ENCODE assay signal across 22 cellular contexts in the genomic region with DNA sequence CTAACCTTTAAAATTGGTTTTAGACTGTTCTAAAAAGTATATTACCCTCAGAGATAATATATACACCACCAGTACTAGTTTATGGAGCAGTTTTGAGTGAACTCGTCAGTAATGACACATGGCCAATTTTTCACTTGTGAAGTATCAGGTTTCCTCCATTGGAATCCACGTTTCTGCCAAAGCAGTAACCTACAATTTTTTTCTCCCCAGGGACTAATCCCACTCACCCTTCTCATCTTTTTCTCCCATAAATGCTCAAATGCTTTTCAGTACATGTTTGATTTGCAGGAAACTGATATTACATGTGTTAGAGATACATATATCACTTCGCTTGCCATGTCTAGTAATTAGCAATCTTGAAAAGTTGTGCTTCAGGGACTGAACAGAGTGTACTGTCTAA.
DNase-seq lines count a peak whose midpoint lies in the region; ATAC-seq and TF ChIP-seq lines count a peak whose summit lies in the region.
"Had no signal": no experiment of that assay in that cellular context is flagged by ENCODE, and none has a peak within 500 bp of the region (broad histone marks: within the 10 kb centered on the region; RNA-seq: fewer than 3 reads in every experiment).

No MANE protein-coding gene starts in this region.

- peaks cover 5% of the 10 kb centered on the region for H3K27me3 ChIP-seq in RWPE2 (ENCODE audit: insufficient read depth, poor library complexity, severe bottlenecking)
- H3K27me3 ChIP-seq: BLaER1, ovary, tibial nerve had no signal

- no peak overlapping the region for H3K4me3 ChIP-seq in AG10803 (ENCODE audit: low read length)
- no peak overlapping the region for H3K4me3 ChIP-seq in RWPE2 (ENCODE audit: severe bottlenecking)
- H3K4me3 ChIP-seq: BLaER1, ovary, smooth muscle cell, tibial nerve had no signal

- no peaks in the 10 kb centered on the region for H3K36me3 ChIP-seq in RWPE2 (ENCODE audit: low read depth)
- H3K36me3 ChIP-seq: BLaER1, ovary, tibial nerve had no signal

- ATAC-seq in RWPE2 (ENCODE audit: low read depth) (0 out of 3 replicates have a peak, but pooled peaks have one; percentile 29), GM21367 (IDR thresholded peaks at IDR 0.05; ENCODE audit: unreplicated experiment) (no peak)
- ATAC-seq: activated naive CD8-positive, alpha-beta T cell treated with anti-CD3 and anti-CD28 coated beads, Interleukin-2, amount 50 U/mL, for 24 hours; activated T-cell treated with anti-CD3 and anti-CD28 coated beads, Interleukin-2, amount 50 U/mL, for 4 hours had no signal

- H3K9me3 ChIP-seq in RWPE2 (ENCODE audit: severe bottlenecking), result no peaks in the 10 kb centered on the region
- H3K9me3 ChIP-seq: BLaER1, ovary, SK-N-SH, tibial nerve had no signal

- H3K4me1 ChIP-seq in RWPE2 (ENCODE audit: insufficient read depth, poor library complexity, severe bottlenecking), result no peaks in the 10 kb centered on the region
- H3K4me1 ChIP-seq: BLaER1 had no signal

- H3K27ac ChIP-seq in RWPE2 (ENCODE audit: poor library complexity, severe bottlenecking), result no peak overlapping the region
- H3K27ac ChIP-seq: BLaER1, ovary, tibial nerve had no signal

- TF ChIP-seq CTCF in AG10803 (conservative IDR thresholded peaks at IDR 0.05; ENCODE audit: low read length) (no peak), RWPE2 (IDR thresholded peaks at IDR 0.05; ENCODE audit: poor library complexity, severe bottlenecking) (no peak)

- DNase-seq in AG10803 (ENCODE audit: low read depth), result peak; percentile 8
- DNase-seq in HS-27A (ENCODE audit: low read depth), result peak; percentile 36
- no peak for DNase-seq in RWPE2 (ENCODE audit: low spot score)
- peak; percentile 53 for DNase-seq in fibroblast of peridontal ligament (ENCODE audit: extremely low read depth)
- no peak for DNase-seq in ecto neural progenitor cell (ENCODE audit: low spot score)
- no peak for DNase-seq in DMS114 treated with DMSO at 0.1 percent for 48 hours (lab: John Stamatoyannopoulos, UW; ENCODE audit: unreplicated experiment)
- DNase-seq: activated CD4-positive, alpha-beta T cell treated with anti-CD3 and anti-CD28 coated beads, Interleukin-2, amount 10 ng/mL, durations not matched to agents 24 days and 14 days; activated naive CD8-positive, alpha-beta T cell treated with anti-CD3 and anti-CD28 coated beads, Interleukin-2, amount 50 U/mL, for 24 hours; activated T-cell treated with anti-CD3 and anti-CD28 coated beads, Interleukin-2, amount 50 U/mL, for 4 hours; DMS53; GDM1; left ventricle myocardium superior; NCI-H1092 treated with DMSO at 0.1 percent for 48 hours; NCI-H2029 treated with DMSO at 0.1 percent for 48 hours; NCI-H446; ovary; SK-N-SH; stimulated activated CD4-positive, alpha-beta T cell treated with anti-CD3 and anti-CD28 coated beads, Interleukin-1b, Interleukin-23, amount 100 ng/mL, for 48 hours had no signal

Comparison
In these comparisons a context has a peak if more than half of its experiments do, and no peak if none do; other contexts are left out.
1. DNase-seq: peak in AG10803 (single experiment), HS-27A (single experiment) and fibroblast of peridontal ligament (single experiment); none in RWPE2 (single experiment), ecto neural progenitor cell (single experiment) and DMS114 treated with DMSO at 0.1 percent for 48 hours (single experiment).